In genomic region chr2:135997380-135997779, GRCh38 we compare ENCODE assay signal across 9 cellular contexts. TPM values are rescaled to one million over a fixed set of nuclear protein-coding genes. Genes with fewer than 3 reads are reported as not detected.
DNase-seq lines count a peak whose midpoint lies in the region; ATAC-seq, FAIRE-seq and TF ChIP-seq lines count a peak whose summit lies in the region.
"Had no signal": no experiment of that assay in that cellular context is flagged by ENCODE, and none has a peak within 500 bp of the region (broad histone marks: within the 10 kb centered on the region; RNA-seq: fewer than 3 reads in every experiment).

No MANE protein-coding gene starts in this region.

- FAIRE-seq in A549 (lab: Jason Lieb, UNC), result no peak
- FAIRE-seq: G401.6 had no signal

- 79% methylated on average over 4 of the region's 5 CpGs for WGBS in A549 (ENCODE audit: missing lambda C conversion rate)
- WGBS in thymus, result 60% methylated on average over 5 of the region's 5 CpGs
- WGBS in suprapubic skin, result 94% methylated on average over 5 of the region's 5 CpGs

- H3K9me3 ChIP-seq in A549, result no peaks in the 10 kb centered on the region
- H3K9me3 ChIP-seq in thymus (ENCODE audit: control insufficient read depth), result no peaks in the 10 kb centered on the region
- H3K9me3 ChIP-seq in suprapubic skin, result no peaks in the 10 kb centered on the region

- TF ChIP-seq POLR2A in A549 (IDR thresholded peaks at IDR 0.05; ENCODE audit: low read length) (no peak), NB4 (IDR thresholded peaks at IDR 0.05; ENCODE audit: extremely low read depth, insufficient read length) (no peak), suprapubic skin (IDR thresholded peaks at IDR 0.05) (no peak)

- no peaks in the 10 kb centered on the region for H3K36me3 ChIP-seq in thymus (ENCODE audit: control insufficient read depth, insufficient read depth)
- H3K36me3 ChIP-seq in suprapubic skin, result no peaks in the 10 kb centered on the region

- TF ChIP-seq EP300 in A549 (IDR thresholded peaks at IDR 0.05) (no peak), suprapubic skin (IDR thresholded peaks at IDR 0.05) (no peak)

- peaks cover 2% of the 10 kb centered on the region for H3K27me3 Mint-ChIP-seq in endothelial cell (ENCODE audit: unreplicated experiment)

- H3K27ac ChIP-seq in A549, result no peak overlapping the region
- H3K27ac ChIP-seq in thymus (ENCODE audit: low read depth), result peak overlapping the region; percentile 20
- H3K27ac ChIP-seq in suprapubic skin, result no peak overlapping the region

- H3K4me1 ChIP-seq in A549, result no peaks in the 10 kb centered on the region
- H3K4me1 ChIP-seq in thymus (ENCODE audit: control insufficient read depth, insufficient read depth, low read length), result no peaks in the 10 kb centered on the region
- no peaks in the 10 kb centered on the region for H3K4me1 ChIP-seq in suprapubic skin

- peaks cover 34% of the 10 kb centered on the region for H3K4me1 Mint-ChIP-seq in endothelial cell (ENCODE audit: unreplicated experiment)

- POLR2A ChIA-PET in A549 (lab: Yijun Ruan, JAX), result no interaction called here

- no peaks in the 10 kb centered on the region for H3K9me3 Mint-ChIP-seq in endothelial cell (ENCODE audit: unreplicated experiment)

- no peak overlapping the region for H3K27ac Mint-ChIP-seq in endothelial cell (ENCODE audit: unreplicated experiment)

- TF ChIP-seq RAD21 in A549 (conservative IDR thresholded peaks at IDR 0.05 in 1 of 2, IDR thresholded peaks at IDR 0.05 in 1 of 2), result no peak

- CTCF ChIA-PET in A549 (lab: Yijun Ruan, JAX), result interaction anchor here (2.1 kb wide), 1 partner anchor 9 kb away, joined by 7 read pairs; no protein-coding TSS in a partner anchor

- ATAC-seq in A549, result peak; percentile 19 to 80; a peak in 4 of 6 replicates
- peak; percentile 51 for ATAC-seq in GM19372 (IDR thresholded peaks at IDR 0.05; ENCODE audit: low read depth, unreplicated experiment)
- no peak for ATAC-seq in omental fat pad (ENCODE audit: low FRiP score)

- TF ChIP-seq CTCF in A549 (IDR thresholded peaks at IDR 0.05), result no peak
- no peak for TF ChIP-seq CTCF in NB4 (IDR thresholded peaks at IDR 0.05; ENCODE audit: low read depth, low read length)
- TF ChIP-seq CTCF in endothelial cell (IDR thresholded peaks at IDR 0.05; ENCODE audit: unreplicated experiment), result no peak
- TF ChIP-seq CTCF in suprapubic skin (IDR thresholded peaks at IDR 0.05), result no peak
- TF ChIP-seq CTCF in omental fat pad (IDR thresholded peaks at IDR 0.05), result no peak

- DNase-seq in A549 (ENCODE audit: low read depth in 1 of 2, low spot score in 1 of 2), result no peak
- peak; percentile 47 for DNase-seq in NB4 (ENCODE audit: low read depth)
- peak; percentile 53 for DNase-seq in endothelial cell (ENCODE audit: low spot score)
- DNase-seq in NK-92 (lab: John Stamatoyannopoulos, UW; ENCODE audit: unreplicated experiment), result no peak
- no peak for DNase-seq in suprapubic skin (ENCODE audit: low spot score in 2 of 2)
- DNase-seq in omental fat pad (ENCODE audit: low spot score), result no peak

- H3K4me3 ChIP-seq in A549 (no peak overlapping the region), NB4 (ENCODE audit: low read depth, low read length) (no peak overlapping the region), thymus (ENCODE audit: low read length) (no peak overlapping the region), suprapubic skin (no peak overlapping the region)

- H3K27me3 ChIP-seq in thymus (ENCODE audit: control insufficient read depth, insufficient read depth) (no peaks in the 10 kb centered on the region), suprapubic skin (no peaks in the 10 kb centered on the region)

- H3K36me3 Mint-ChIP-seq in endothelial cell (ENCODE audit: low read depth, unreplicated experiment), result no peaks in the 10 kb centered on the region

- no peak overlapping the region for H3K4me2 ChIP-seq in A549

- no peak overlapping the region for H3K4me3 Mint-ChIP-seq in endothelial cell (ENCODE audit: unreplicated experiment)

TF ChIP-seq in A549, 52 proteins besides CTCF, POLR2A, EP300 and RAD21:
- no peak for TF ChIP-seq RNF2 (IDR thresholded peaks at IDR 0.05; ENCODE audit: borderline replicate concordance, low read depth)
- TF ChIP-seq CEBPB (IDR thresholded peaks at IDR 0.05), result no peak
- TF ChIP-seq ZFP36 (IDR thresholded peaks at IDR 0.05; ENCODE audit: borderline replicate concordance, partially characterized antibody), result no peak
- no peak for TF ChIP-seq HEYL (CRISPR knock-in tag; IDR thresholded peaks at IDR 0.05)
- no peak for TF ChIP-seq EHMT2 (IDR thresholded peaks at IDR 0.05; ENCODE audit: low read depth)
- no peak for TF ChIP-seq RCOR1 (IDR thresholded peaks at IDR 0.05; ENCODE audit: low read depth, low read length)
- no peak for TF ChIP-seq HOXB13 (CRISPR knock-in tag; IDR thresholded peaks at IDR 0.05; ENCODE audit: low read depth)
- no peak for TF ChIP-seq BCL3 (IDR thresholded peaks at IDR 0.05)
- no peak for TF ChIP-seq MAFK (IDR thresholded peaks at IDR 0.05; ENCODE audit: partially characterized antibody)
- no peak for TF ChIP-seq HES2 (IDR thresholded peaks at IDR 0.05)
- no peak for TF ChIP-seq NR3C1 (IDR thresholded peaks at IDR 0.05)

RNA-seq across cellular contexts. Expression of gene DARS1, which starts 12.0 kb away (rescaled TPM):
- polyA plus RNA-seq in A549 (2011; rRNA removed) (91.4 and 130 TPM in 2 replicates), A549 (2017; fragmentation: RNase III; extraction: RNeasy Plus Mini Kit Qiagen cat#74134 plus additional on column Dnase treatment) (83.8 to 97.9 TPM (median 91.7 TPM) in 3 replicates), thymus (119 TPM)
- 33.9 and 42.8 TPM in 2 replicates for polyA plus RNA-seq in A549 (2012; cell fraction: cytosol; rRNA removed)
- 17.0 and 21.6 TPM in 2 replicates for polyA plus RNA-seq in A549 (2012; cell fraction: nucleus; rRNA removed)
- polyA minus RNA-seq in A549 (2011; rRNA and poly(A)+ RNA removed), result 58.2 and 63.9 TPM in 2 replicates
- total RNA-seq in endothelial cell (ENCODE audit: unreplicated experiment) (82.9 TPM), suprapubic skin (10 to 100 TPM; 63.1 to 82.6 (median 67.4) TPM), omental fat pad (10 to 100 TPM; 59.3 to 76.3 (median 68.2) TPM)

Comparison
In these comparisons a context has a peak if more than half of its experiments do, and no peak if none do; other contexts are left out.
1. DNase-seq: peak in NB4 (single experiment) and endothelial cell (single experiment); none in A549 (0 of 2), NK-92 (single experiment), suprapubic skin (0 of 2) and omental fat pad (single experiment).